Comparison of ENCODE assay signal across 8 cellular contexts in genomic region chr14:73886449-73887115, GRCh38.
DNase-seq lines count a peak whose midpoint lies in the region; ATAC-seq lines count a peak whose summit lies in the region.

Gene ZNF410 (plus strand): TSS chr14:73886859. CDS start chr14:73892176, 5,317 bp downstream.

- peak; percentile 95 for DNase-seq in AG08396 (ENCODE audit: low spot score)
- DNase-seq in NCI-H345 treated with DMSO at 0.1 percent for 48 hours (lab: John Stamatoyannopoulos, UW; ENCODE audit: unreplicated experiment) = peak; percentile 87
- DNase-seq in activated CD4-positive, CD25-positive, alpha-beta regulatory T cell (lab: John Stamatoyannopoulos, UW) = peak; percentile 69 to 81 (median 74)
- DNase-seq in central memory CD4-positive, alpha-beta T cell = peak; percentile 87
- DNase-seq in inferior parietal cortex (ENCODE audit: extremely low spot score) = peak; percentile 84
- peak; percentile 76 to 91 for DNase-seq in stimulated activated CD4-positive, alpha-beta T cell treated with anti-CD3 and anti-CD28 coated beads, Interleukin-12 subunit alpha, Interleukin-12 subunit beta, amount 100 ng/mL, for 24 hours (ENCODE audit: low read depth in 2 of 2)

- ATAC-seq in GM19023 (IDR thresholded peaks at IDR 0.05; ENCODE audit: unreplicated experiment) = peak; percentile 94
- peak; percentile 97 for ATAC-seq in HG03280 (IDR thresholded peaks at IDR 0.05; ENCODE audit: unreplicated experiment)

Comparison
In these comparisons a context has a peak if more than half of its experiments do, and no peak if none do; other contexts are left out.
1. Peak in every context shown above with its lines: DNase-seq and ATAC-seq.